ENCODE assay signal across 1 cellular context in genomic region chr19:32691952-32692726, GRCh38.
TF ChIP-seq lines count a peak whose summit lies in the region.

No MANE protein-coding gene starts in this region.

TF ChIP-seq in K562, 482 proteins besides CTCF, POLR2A, EP300 and RAD21 (continued from another document):
- TF ChIP-seq ZNF592 (IDR thresholded peaks at IDR 0.05) (peak; percentile 89), NR3C1 (CRISPR knock-in tag; IDR thresholded peaks at IDR 0.05) (peak; percentile 90), SAFB (IDR thresholded peaks at IDR 0.05; ENCODE audit: borderline replicate concordance, low read depth, low read length) (peak; percentile 67; the same call in 1 of the 2 replicates), ZNF224 (CRISPR knock-in tag; IDR thresholded peaks at IDR 0.05) (0 out of 2 replicates have a peak, but pooled peaks have one; percentile 21), ZBTB8A (IDR thresholded peaks at IDR 0.05; ENCODE audit: partially characterized antibody) (no peak), MTA3 (IDR thresholded peaks at IDR 0.05; ENCODE audit: borderline replicate concordance) (peak; percentile 56; the same call in 1 of the 2 replicates), CTBP1 (IDR thresholded peaks at IDR 0.05; ENCODE audit: borderline replicate concordance) (peak; percentile 32; the same call in 1 of the 2 replicates), L3MBTL2 (IDR thresholded peaks at IDR 0.05) (peak; percentile 93), NFE2 (IDR thresholded peaks at IDR 0.05; ENCODE audit: low read depth) (no peak), CHD1 (IDR thresholded peaks at IDR 0.05; ENCODE audit: low read length) (peak; percentile 43), SRSF7 (optimal IDR thresholded peaks at IDR 0.05; ENCODE audit: low read depth, low read length) (peak; percentile 92), CREM (IDR thresholded peaks at IDR 0.05; ENCODE audit: low read depth) (peak; percentile 93), RNF2 (IDR thresholded peaks at IDR 0.05) (peak; percentile 9), MAX (CRISPR knock-in tag; IDR thresholded peaks at IDR 0.05) (peak; percentile 87), KDM5B (IDR thresholded peaks at IDR 0.05; ENCODE audit: insufficient replicate concordance, low read depth, low read length) (peak; percentile 50), HDAC1 (IDR thresholded peaks at IDR 0.05) (peak in 1 of 2 experiments; percentile 16; a peak in 1 of 4 replicates), BCL6 (CRISPR knock-in tag; IDR thresholded peaks at IDR 0.05) (peak; percentile 17; the same call in 1 of the 2 replicates), ZNF282 (CRISPR knock-in tag; IDR thresholded peaks at IDR 0.05) (peak; percentile 53; the same call in 1 of the 2 replicates), TFAP4 (CRISPR knock-in tag; IDR thresholded peaks at IDR 0.05; ENCODE audit: borderline replicate concordance) (peak; percentile 54; the same call in 1 of the 2 replicates), ZNF589 (CRISPR knock-in tag; IDR thresholded peaks at IDR 0.05; ENCODE audit: low read depth) (0 out of 2 replicates have a peak, but pooled peaks have one; percentile 46), ZNF740 (CRISPR knock-in tag; IDR thresholded peaks at IDR 0.05) (0 out of 2 replicates have a peak, but pooled peaks have one; percentile 26), ZNF740 (tag; IDR thresholded peaks at IDR 0.05) (no peak), ZNF639 (CRISPR knock-in tag; conservative IDR thresholded peaks at IDR 0.05 in 1 of 2, IDR thresholded peaks at IDR 0.05 in 1 of 2) (peak; percentile 7 to 40; a peak in 1 of 4 replicates), FOXK2 (conservative IDR thresholded peaks at IDR 0.05 in 1 of 2, IDR thresholded peaks at IDR 0.05 in 1 of 2; ENCODE audit: low read depth in 2 of 2) (0 out of 4 replicates have a peak, but pooled peaks of 1 of the 2 experiments have one; percentile 40), CREB1 (IDR thresholded peaks at IDR 0.05) (peak; percentile 84), CREB1 (CRISPR knock-in tag; IDR thresholded peaks at IDR 0.05) (peak; percentile 65; the same call in 1 of the 2 replicates), ZNF212 (CRISPR knock-in tag; IDR thresholded peaks at IDR 0.05) (no peak), PREB (CRISPR knock-in tag; IDR thresholded peaks at IDR 0.05) (0 out of 2 replicates have a peak, but pooled peaks have one; percentile 42), PHF20 (IDR thresholded peaks at IDR 0.05; ENCODE audit: partially characterized antibody) (peak; percentile 59), NRF1 (conservative IDR thresholded peaks at IDR 0.05 in 1 of 2, IDR thresholded peaks at IDR 0.05 in 1 of 2) (peak; percentile 62 to 75), ATF4 (CRISPR knock-in tag; IDR thresholded peaks at IDR 0.05) (0 out of 2 replicates have a peak, but pooled peaks have one; percentile 27), RBM14 (IDR thresholded peaks at IDR 0.05; ENCODE audit: borderline replicate concordance, insufficient read depth, low read depth, low read length) (0 out of 2 replicates have a peak, but pooled peaks have one; percentile 66), YY1 (IDR thresholded peaks at IDR 0.05; ENCODE audit: borderline replicate concordance in 1 of 3, control insufficient read depth in 1 of 3, extremely low read depth in 1 of 3, insufficient read depth in 3 of 3, insufficient read length in 1 of 3, insufficient replicate concordance in 2 of 3, low read depth in 1 of 3, low read length in 2 of 3) (peak in 2 of 3 experiments; percentile 10 to 81), ZNF12 (CRISPR knock-in tag; IDR thresholded peaks at IDR 0.05) (peak; percentile 76; the same call in 1 of the 2 replicates), ZBTB43 (CRISPR knock-in tag; IDR thresholded peaks at IDR 0.05) (peak; percentile 85), NONO (IDR thresholded peaks at IDR 0.05; ENCODE audit: low read depth in 2 of 2, low read length in 1 of 2) (peak; percentile 57 to 75; a peak in 3 of 4 replicates), GABPA (tag; conservative IDR thresholded peaks at IDR 0.05; ENCODE audit: low read depth) (peak; percentile 64), HNRNPL (IDR thresholded peaks at IDR 0.05; ENCODE audit: low read depth, low read length) (peak; percentile 50; the same call in 1 of the 2 replicates), BHLHE40 (IDR thresholded peaks at IDR 0.05; ENCODE audit: low read length) (no peak), MTA1 (IDR thresholded peaks at IDR 0.05; ENCODE audit: borderline replicate concordance) (peak; percentile 60; the same call in 1 of the 2 replicates), KLF13 (tag; IDR thresholded peaks at IDR 0.05; ENCODE audit: borderline replicate concordance, low read depth) (0 out of 2 replicates have a peak, but pooled peaks have one; percentile 33), HBP1 (CRISPR knock-in tag; IDR thresholded peaks at IDR 0.05) (no peak)
